ENCODE assay signal across 21 cellular contexts in genomic region chr19:17548145-17548544, GRCh38. TPM values are rescaled to one million over a fixed set of nuclear protein-coding genes. Genes with fewer than 3 reads are reported as not detected.
DNase-seq lines count a peak whose midpoint lies in the region; ATAC-seq and TF ChIP-seq lines count a peak whose summit lies in the region.
"Had no signal": no experiment of that assay in that cellular context is flagged by ENCODE, and none has a peak within 500 bp of the region (broad histone marks: within the 10 kb centered on the region; RNA-seq: fewer than 3 reads in every experiment).

No MANE protein-coding gene starts in this region.

- H3K4me2 ChIP-seq in mammary epithelial cell (ENCODE audit: insufficient read depth, low read depth, low read length) (no peak overlapping the region), GM23248 (ENCODE audit: unreplicated experiment) (no peak overlapping the region)
- H3K4me2 ChIP-seq: GM23338 had no signal

- H4K20me1 ChIP-seq in mammary epithelial cell (ENCODE audit: insufficient read depth, low read length) (no peaks in the 10 kb centered on the region), GM23248 (ENCODE audit: insufficient read depth) (no peaks in the 10 kb centered on the region)

- DNase-seq in MCF 10A (ENCODE audit: unreplicated experiment) (no peak), mammary epithelial cell (no peak), activated B cell treated with CpG ODN at 0.5 μM for 24 hours (no peak), glutamatergic neuron (no peak), HUDEP-2 (lab: John Stamatoyannopoulos, UW; ENCODE audit: unreplicated experiment in 76 of 76) (no peak), foreskin keratinocyte (no peak), GM23248 (no peak)
- DNase-seq in stimulated activated naive B cell treated with anti-CD40 and anti-IgM and Interleukin-4, amounts not matched to agents 10 μg/mL and 1 μg/mL and 100 μg/mL, for 72 hours = no peak
- DNase-seq: ACHN, MM.1S, NCI-H1092 treated with DMSO at 0.1 percent for 48 hours, NCI-H146, NCI-H2029, NCI-H226, NCI-H510A treated with DMSO at 0.1 percent for 48 hours, NCI-H748 treated with DMSO at 0.1 percent for 48 hours had no signal

- peak overlapping the region; percentile 38 for H3K27ac Mint-ChIP-seq in MCF 10A (ENCODE audit: low read depth, unreplicated experiment)
- peak overlapping the region; percentile 59 for H3K27ac Mint-ChIP-seq in activated B cell treated with CpG ODN at 0.5 μM for 24 hours
- peak overlapping the region; percentile 23 for H3K27ac Mint-ChIP-seq in glutamatergic neuron (ENCODE audit: unreplicated experiment)
- peak overlapping the region; percentile 73 for H3K27ac Mint-ChIP-seq in stimulated activated naive B cell treated with anti-CD40 and anti-IgM and Interleukin-4, amounts not matched to agents 10 μg/mL and 1 μg/mL and 100 μg/mL, for 72 hours
- H3K27ac Mint-ChIP-seq: GM23338 had no signal

- H3K4me1 Mint-ChIP-seq in MCF 10A (ENCODE audit: insufficient read depth, unreplicated experiment) (peaks cover under 1% of the 10 kb centered on the region), activated B cell treated with CpG ODN at 0.5 μM for 24 hours (peaks cover 31% of the 10 kb centered on the region), glutamatergic neuron (ENCODE audit: low read depth, unreplicated experiment) (no peaks in the 10 kb centered on the region)
- peaks cover 33 to 49% of the 10 kb centered on the region in 2 donors for H3K4me1 Mint-ChIP-seq in stimulated activated naive B cell treated with anti-CD40 and anti-IgM and Interleukin-4, amounts not matched to agents 10 μg/mL and 1 μg/mL and 100 μg/mL, for 72 hours

- H3K9me3 Mint-ChIP-seq in MCF 10A (ENCODE audit: unreplicated experiment) (no peaks in the 10 kb centered on the region), activated B cell treated with CpG ODN at 0.5 μM for 24 hours (no peaks in the 10 kb centered on the region), glutamatergic neuron (ENCODE audit: unreplicated experiment) (peaks cover 6% of the 10 kb centered on the region)
- no peaks in the 10 kb centered on the region for H3K9me3 Mint-ChIP-seq in stimulated activated naive B cell treated with anti-CD40 and anti-IgM and Interleukin-4, amounts not matched to agents 10 μg/mL and 1 μg/mL and 100 μg/mL, for 72 hours

- no peaks in the 10 kb centered on the region for H3K79me2 ChIP-seq in mammary epithelial cell (ENCODE audit: insufficient read depth, low read length)
- H3K79me2 ChIP-seq in GM23248 (ENCODE audit: insufficient read depth) = no peaks in the 10 kb centered on the region

- intact Hi-C loops in MCF 10A (cut with micrococcal nuclease) = no loop called here
- intact Hi-C loops in mammary epithelial cell (cut with micrococcal nuclease) = no loop called here
- intact Hi-C loops in activated B cell treated with CpG ODN at 0.5 μM for 24 hours (cut with micrococcal nuclease) = no loop called here

- WGBS in mammary epithelial cell (ENCODE audit: low coverage, missing lambda C conversion rate) = 83% methylated on average over 6 of the region's 6 CpGs
- WGBS in GM23248 (ENCODE audit: low coverage in 1 of 2, low lambda C conversion rate in 2 of 2, missing lambda C conversion rate in 2 of 2), 2 experiments = 90 to 93% methylated on average over 4 to 6 of the region's 6 CpGs

- H3K27ac ChIP-seq in mammary epithelial cell (ENCODE audit: insufficient read depth, low read depth, low read length) = no peak overlapping the region
- no peak overlapping the region for H3K27ac ChIP-seq in foreskin keratinocyte
- no peak overlapping the region for H3K27ac ChIP-seq in GM23248
- H3K27ac ChIP-seq: 22Rv1, C4-2B had no signal

- CTCF ChIA-PET in MCF 10A (lab: Yijun Ruan, JAX) = no interaction called here
- CTCF ChIA-PET in mammary epithelial cell (lab: Charles Lee; ENCODE audit: low non-redundant PET) = no interaction called here
- CTCF ChIA-PET in activated B cell treated with CpG ODN at 0.5 μM for 24 hours (lab: Charles Lee) = no interaction called here

- dilution Hi-C loops in mammary epithelial cell (cut with HindIII; ENCODE audit: low sequenced_read_pairs) = no loop called here

- ATAC-seq in activated B cell treated with CpG ODN at 0.5 μM for 24 hours (ENCODE audit: low read depth) (no peak), foreskin keratinocyte (no peak)
- ATAC-seq in stimulated activated naive B cell treated with anti-CD40 and anti-IgM and Interleukin-4, amounts not matched to agents 10 μg/mL and 1 μg/mL and 100 μg/mL, for 72 hours (replicated peaks) = no peak
- ATAC-seq: GM23338, HCT116, SK-N-SH treated with all-trans-retinoic acid at 6 μM for 48 hours had no signal

- H3K27me3 ChIP-seq in mammary epithelial cell (ENCODE audit: insufficient read depth, low read length) (no peaks in the 10 kb centered on the region), foreskin keratinocyte (no peaks in the 10 kb centered on the region), GM23248 (replicated peaks; ENCODE audit: insufficient read depth) (no peaks in the 10 kb centered on the region)

- H3K9me2 ChIP-seq in GM23248 (ENCODE audit: insufficient read depth) = no peaks in the 10 kb centered on the region

- no peaks in the 10 kb centered on the region for H3K27me3 Mint-ChIP-seq in MCF 10A (ENCODE audit: insufficient read depth, unreplicated experiment)
- H3K27me3 Mint-ChIP-seq in activated B cell treated with CpG ODN at 0.5 μM for 24 hours = no peaks in the 10 kb centered on the region
- peaks cover 5% of the 10 kb centered on the region for H3K27me3 Mint-ChIP-seq in glutamatergic neuron (ENCODE audit: unreplicated experiment)
- no peaks in the 10 kb centered on the region for H3K27me3 Mint-ChIP-seq in stimulated activated naive B cell treated with anti-CD40 and anti-IgM and Interleukin-4, amounts not matched to agents 10 μg/mL and 1 μg/mL and 100 μg/mL, for 72 hours

- no peak for TF ChIP-seq CTCF in MCF 10A (IDR thresholded peaks at IDR 0.05; ENCODE audit: unreplicated experiment)
- TF ChIP-seq CTCF in mammary epithelial cell (conservative IDR thresholded peaks at IDR 0.05 in 1 of 2, IDR thresholded peaks at IDR 0.05 in 1 of 2; ENCODE audit: extremely low read depth in 1 of 2, insufficient read depth in 1 of 2, low read depth in 1 of 2, low read length in 2 of 2) = no peak
- TF ChIP-seq CTCF in activated B cell treated with CpG ODN at 0.5 μM for 24 hours (IDR thresholded peaks at IDR 0.05) = no peak
- no peak for TF ChIP-seq CTCF in glutamatergic neuron (IDR thresholded peaks at IDR 0.05; ENCODE audit: partially characterized antibody, unreplicated experiment)
- no peak for TF ChIP-seq CTCF in foreskin keratinocyte (conservative IDR thresholded peaks at IDR 0.05)

- H3K4me3 ChIP-seq in mammary epithelial cell (replicated peaks in 1 of 3; ENCODE audit: insufficient read depth in 1 of 3, low read depth in 2 of 3, low read length in 3 of 3) (no peak overlapping the region), GM23248 (no peak overlapping the region)
- H3K4me3 ChIP-seq: GM23338 had no signal

- no peak overlapping the region for H3K9ac ChIP-seq in mammary epithelial cell (ENCODE audit: insufficient read depth, low read length)
- no peak overlapping the region for H3K9ac ChIP-seq in GM23248

- no peak overlapping the region for H2AFZ ChIP-seq in mammary epithelial cell (ENCODE audit: low read depth, low read length)
- H2AFZ ChIP-seq in GM23248 = no peak overlapping the region
- H2AFZ ChIP-seq: GM23338 had no signal

- peaks cover 9% of the 10 kb centered on the region for H3F3A ChIP-seq in GM23248 (ENCODE audit: insufficient read depth)

- no peaks in the 10 kb centered on the region for H3K36me3 ChIP-seq in mammary epithelial cell (ENCODE audit: insufficient read depth, low read length)
- no peaks in the 10 kb centered on the region for H3K36me3 ChIP-seq in GM23248 (ENCODE audit: low read depth)

- POLR2A ChIA-PET in MCF 10A (lab: Yijun Ruan, JAX) = no interaction called here
- POLR2A ChIA-PET in activated B cell treated with CpG ODN at 0.5 μM for 24 hours (lab: Charles Lee) = interaction anchor here (0.7 to 1.4 kb wide), 3 partner anchors 9 to 1217 kb away, joined by 3 to 4 read pairs (median 3); partner anchors contain the start of gene PGLS

- H3K36me3 Mint-ChIP-seq in MCF 10A (ENCODE audit: insufficient read depth, unreplicated experiment) (peaks cover 7% of the 10 kb centered on the region), activated B cell treated with CpG ODN at 0.5 μM for 24 hours (ENCODE audit: low read depth) (peaks cover 74% of the 10 kb centered on the region), glutamatergic neuron (ENCODE audit: unreplicated experiment) (peaks cover 3% of the 10 kb centered on the region)
- peaks cover 60 to 67% of the 10 kb centered on the region in 2 donors for H3K36me3 Mint-ChIP-seq in stimulated activated naive B cell treated with anti-CD40 and anti-IgM and Interleukin-4, amounts not matched to agents 10 μg/mL and 1 μg/mL and 100 μg/mL, for 72 hours

- no peaks in the 10 kb centered on the region for H3K9me3 ChIP-seq in mammary epithelial cell (replicated peaks; ENCODE audit: insufficient read depth, low read length)
- no peaks in the 10 kb centered on the region for H3K9me3 ChIP-seq in GM23248 (ENCODE audit: low read depth)

- in situ Hi-C loops in mammary epithelial cell (cut with MboI; ENCODE audit: low sequenced_read_pairs in 2 of 2) (no loop called here), GM23248 (cut with MboI) (no loop called here)

- no peaks in the 10 kb centered on the region for H3K4me1 ChIP-seq in mammary epithelial cell (ENCODE audit: insufficient read depth, low read length)
- peaks cover 3% of the 10 kb centered on the region for H3K4me1 ChIP-seq in foreskin keratinocyte
- peaks cover 3% of the 10 kb centered on the region; the same call in 1 of the 2 replicates for H3K4me1 ChIP-seq in GM23248 (ENCODE audit: insufficient read depth)

- BruUV-seq in MCF 10A (replicated peaks; lab: Mats Ljungman, UMichigan) (no TSS peak), mammary epithelial cell (replicated peaks; lab: Mats Ljungman, UMichigan) (no TSS peak)

- H3K4me3 Mint-ChIP-seq in MCF 10A (ENCODE audit: unreplicated experiment) (no peak overlapping the region), activated B cell treated with CpG ODN at 0.5 μM for 24 hours (no peak overlapping the region), glutamatergic neuron (ENCODE audit: unreplicated experiment) (peak overlapping the region; percentile 28)
- no peak overlapping the region for H3K4me3 Mint-ChIP-seq in stimulated activated naive B cell treated with anti-CD40 and anti-IgM and Interleukin-4, amounts not matched to agents 10 μg/mL and 1 μg/mL and 100 μg/mL, for 72 hours
- H3K4me3 Mint-ChIP-seq: GM23338 had no signal

RNA-seq across cellular contexts. Expression of gene COLGALT1, which starts 7.3 kb away (rescaled TPM):
- 103 and 107 TPM in 2 replicates for total RNA-seq in MCF 10A (2022)
- 10 to 100 TPM; 74.2 to 92.5 TPM for total RNA-seq in mammary epithelial cell
- 127 TPM for polyA plus RNA-seq in mammary epithelial cell
- polyA minus RNA-seq in mammary epithelial cell = 162 TPM
- total RNA-seq in activated B cell treated with CpG ODN at 0.5 μM for 24 hours = 69.2 and 80.3 TPM in 2 replicates
- total RNA-seq in glutamatergic neuron (ENCODE audit: unreplicated experiment) = 74.5 TPM
- total RNA-seq in foreskin keratinocyte = 91.1 and 94.4 TPM in 2 replicates
- 72.9 and 73.1 TPM in 2 replicates for polyA plus RNA-seq in foreskin keratinocyte
- total RNA-seq in GM23248 (2014; rRNA removed; shearing (Covaris generic)) = 126 and 134 TPM in 2 replicates
- 98.9 and 104 TPM in 2 replicates for polyA plus RNA-seq in GM23248 (2016; fragmentation: Nextera tagmentation; extraction: Ambion mirVana)

RNA-seq across cellular contexts. Expression of gene PGLS, which starts 36.7 kb away (rescaled TPM):
- total RNA-seq in MCF 10A (2022) (115 and 143 TPM in 2 replicates), mammary epithelial cell (100 to 1,000 TPM in 1 of 2 donors, 10 to 100 TPM in 1; 57.2 to 101 TPM), activated B cell treated with CpG ODN at 0.5 μM for 24 hours (107 and 111 TPM in 2 replicates), glutamatergic neuron (ENCODE audit: unreplicated experiment) (66.0 TPM), foreskin keratinocyte (79.4 and 80.9 TPM in 2 replicates)
- polyA plus RNA-seq in mammary epithelial cell (56.6 TPM), foreskin keratinocyte (128 and 132 TPM in 2 replicates), GM23248 (2016; fragmentation: Nextera tagmentation; extraction: Ambion mirVana) (135 and 140 TPM in 2 replicates)
- 68.2 TPM for polyA minus RNA-seq in mammary epithelial cell
- total RNA-seq in GM23248 (2014; rRNA removed; shearing (Covaris generic)) = 96.0 and 125 TPM in 2 replicates

Comparison
In these comparisons a context has a peak if more than half of its experiments do, and no peak if none do; other contexts are left out.
1. H3K27ac Mint-ChIP-seq: peak in every context shown above with its lines; median percentile 73 in stimulated activated naive B cell treated with anti-CD40 and anti-IgM and Interleukin-4, amounts not matched to agents 10 μg/mL and 1 μg/mL and 100 μg/mL, for 72 hours; 59 in activated B cell treated with CpG ODN at 0.5 μM for 24 hours; 38 in MCF 10A; 23 in glutamatergic neuron.